In the genomic region with DNA sequence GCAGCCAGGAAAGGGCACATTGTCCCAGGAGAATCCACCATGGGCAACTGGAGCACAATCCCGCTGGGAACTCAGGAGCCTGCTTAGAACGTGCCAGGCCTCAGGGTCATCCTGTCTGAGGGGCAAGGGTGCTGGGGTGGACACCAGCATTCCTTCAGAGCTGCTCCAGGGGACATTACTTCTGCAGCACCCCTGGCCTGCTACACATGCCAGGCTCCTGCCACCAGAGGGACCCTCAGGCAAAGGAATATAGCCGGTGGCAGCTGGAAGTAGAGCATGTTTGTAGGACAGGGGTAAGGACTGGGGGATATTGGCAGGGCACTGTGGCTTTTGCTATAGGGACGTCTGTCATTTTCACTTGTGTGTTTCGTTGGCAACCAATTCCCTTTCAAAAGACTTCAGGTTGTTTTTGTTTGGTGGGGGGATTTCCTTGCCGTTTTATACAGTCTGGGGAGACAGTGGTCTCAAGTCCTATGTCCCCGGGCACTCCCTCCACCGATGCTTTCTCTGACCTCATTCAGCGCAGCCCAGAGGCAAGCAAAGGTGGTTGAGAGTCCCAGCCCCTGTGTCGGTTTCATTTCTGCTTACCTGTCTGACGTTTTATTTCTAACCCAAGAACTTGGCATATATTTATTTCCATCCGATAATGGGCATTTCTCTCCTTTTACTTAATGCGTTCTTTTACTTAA, we compare ENCODE assay signal across 1 cellular context.
TF ChIP-seq lines count a peak whose summit lies in the region.

No MANE protein-coding gene starts in this region.

TF ChIP-seq in HEK293, 187 proteins besides CTCF, POLR2A, EP300 and RAD21:
- no peak for TF ChIP-seq ZNF777 (tag by site-specific recombination; IDR thresholded peaks at IDR 0.05; ENCODE audit: borderline replicate concordance)
- no peak for TF ChIP-seq ZNF514 (tag by site-specific recombination; IDR thresholded peaks at IDR 0.05)
- TF ChIP-seq, protein P1, sequence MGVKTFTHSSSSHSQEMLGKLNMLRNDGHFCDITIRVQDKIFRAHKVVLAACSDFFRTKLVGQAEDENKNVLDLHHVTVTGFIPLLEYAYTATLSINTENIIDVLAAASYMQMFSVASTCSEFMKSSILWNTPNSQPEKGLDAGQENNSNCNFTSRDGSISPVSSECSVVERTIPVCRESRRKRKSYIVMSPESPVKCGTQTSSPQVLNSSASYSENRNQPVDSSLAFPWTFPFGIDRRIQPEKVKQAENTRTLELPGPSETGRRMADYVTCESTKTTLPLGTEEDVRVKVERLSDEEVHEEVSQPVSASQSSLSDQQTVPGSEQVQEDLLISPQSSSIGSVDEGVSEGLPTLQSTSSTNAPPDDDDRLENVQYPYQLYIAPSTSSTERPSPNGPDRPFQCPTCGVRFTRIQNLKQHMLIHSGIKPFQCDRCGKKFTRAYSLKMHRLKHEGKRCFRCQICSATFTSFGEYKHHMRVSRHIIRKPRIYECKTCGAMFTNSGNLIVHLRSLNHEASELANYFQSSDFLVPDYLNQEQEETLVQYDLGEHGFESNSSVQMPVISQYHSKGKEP (tag by site-specific recombination; IDR thresholded peaks at IDR 0.05) = no peak
- no peak for TF ChIP-seq ZBTB20 (tag by site-specific recombination; IDR thresholded peaks at IDR 0.05)
- TF ChIP-seq SCRT2 (tag by site-specific recombination; IDR thresholded peaks at IDR 0.05) = no peak
- no peak for TF ChIP-seq ZFP41 (tag by site-specific recombination; IDR thresholded peaks at IDR 0.05; ENCODE audit: borderline replicate concordance)
- no peak for TF ChIP-seq GLIS1 (tag by site-specific recombination; IDR thresholded peaks at IDR 0.05)
- TF ChIP-seq ZFP3 (tag by site-specific recombination; IDR thresholded peaks at IDR 0.05; ENCODE audit: low read depth) = no peak
- no peak for TF ChIP-seq MEIS1 (CRISPR knock-in tag; IDR thresholded peaks at IDR 0.05; ENCODE audit: borderline replicate concordance)
- TF ChIP-seq ZNF37A (tag by site-specific recombination; IDR thresholded peaks at IDR 0.05) = no peak
- no peak for TF ChIP-seq ZNF555 (tag by site-specific recombination; conservative IDR thresholded peaks at IDR 0.05)
- no peak for TF ChIP-seq ZNF521 (tag by site-specific recombination; IDR thresholded peaks at IDR 0.05)
- TF ChIP-seq ZNF658 (tag by site-specific recombination; IDR thresholded peaks at IDR 0.05) = no peak
- TF ChIP-seq ZNF600 (tag by site-specific recombination; IDR thresholded peaks at IDR 0.05) = no peak
- TF ChIP-seq ZNF404 (tag by site-specific recombination; IDR thresholded peaks at IDR 0.05) = no peak
- TF ChIP-seq ZNF426 (tag by site-specific recombination; IDR thresholded peaks at IDR 0.05) = no peak
- TF ChIP-seq, protein P2, sequence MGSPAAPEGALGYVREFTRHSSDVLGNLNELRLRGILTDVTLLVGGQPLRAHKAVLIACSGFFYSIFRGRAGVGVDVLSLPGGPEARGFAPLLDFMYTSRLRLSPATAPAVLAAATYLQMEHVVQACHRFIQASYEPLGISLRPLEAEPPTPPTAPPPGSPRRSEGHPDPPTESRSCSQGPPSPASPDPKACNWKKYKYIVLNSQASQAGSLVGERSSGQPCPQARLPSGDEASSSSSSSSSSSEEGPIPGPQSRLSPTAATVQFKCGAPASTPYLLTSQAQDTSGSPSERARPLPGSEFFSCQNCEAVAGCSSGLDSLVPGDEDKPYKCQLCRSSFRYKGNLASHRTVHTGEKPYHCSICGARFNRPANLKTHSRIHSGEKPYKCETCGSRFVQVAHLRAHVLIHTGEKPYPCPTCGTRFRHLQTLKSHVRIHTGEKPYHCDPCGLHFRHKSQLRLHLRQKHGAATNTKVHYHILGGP (tag by site-specific recombination; IDR thresholded peaks at IDR 0.05) = no peak
- no peak for TF ChIP-seq REPIN1 (tag by site-specific recombination; IDR thresholded peaks at IDR 0.05; ENCODE audit: low read depth)
